ENCODE assay signal across 8 cellular contexts in the genomic region with DNA sequence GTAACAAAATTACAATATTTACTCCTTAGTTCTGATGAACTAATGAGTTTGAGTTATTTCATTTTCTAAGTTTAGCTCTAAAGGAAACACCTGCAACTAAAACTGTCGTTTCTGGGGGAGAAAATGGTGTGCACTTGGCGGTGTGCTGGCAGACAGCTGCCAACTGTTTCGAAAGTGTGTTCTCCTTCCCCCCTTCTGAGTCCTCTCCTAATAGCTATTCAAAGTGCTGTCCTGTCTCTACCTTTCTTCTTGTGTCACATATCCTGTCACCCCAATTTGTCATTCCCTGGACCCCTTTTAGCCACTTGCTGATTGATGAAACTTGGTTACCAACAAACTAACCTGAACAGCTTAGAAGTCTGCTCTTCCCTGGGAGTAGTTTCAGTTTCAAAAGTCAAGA. TPM values are rescaled to one million over a fixed set of nuclear protein-coding genes. Genes with fewer than 3 reads are reported as not detected.
DNase-seq lines count a peak whose midpoint lies in the region; ATAC-seq lines count a peak whose summit lies in the region.

No MANE protein-coding gene starts in this region.

- H3K27ac Mint-ChIP-seq in activated T-cell treated with anti-CD3 and anti-CD28 coated beads, Interleukin-2, amount 50 U/mL, for 24 hours = peak overlapping the region; percentile 82
- peak overlapping the region; percentile 93 for H3K27ac Mint-ChIP-seq in T-helper 2 cell treated with Interferon-gamma antibody and Interleukin-4, amounts not matched to agents 5 μg/mL and 100 μg/mL, for 36 hours
- peak overlapping the region; percentile 85 for H3K27ac Mint-ChIP-seq in stimulated activated memory B cell treated with anti-CD40 and anti-IgM and Interleukin-4, amounts not matched to agents 10 μg/mL and 1 μg/mL and 100 μg/mL, for 72 hours

- no peaks in the 10 kb centered on the region for H3K27me3 Mint-ChIP-seq in activated T-cell treated with anti-CD3 and anti-CD28 coated beads, Interleukin-2, amount 50 U/mL, for 24 hours
- H3K27me3 Mint-ChIP-seq in T-helper 2 cell treated with Interferon-gamma antibody and Interleukin-4, amounts not matched to agents 5 μg/mL and 100 μg/mL, for 36 hours (ENCODE audit: low read depth) = no peaks in the 10 kb centered on the region
- no peaks in the 10 kb centered on the region for H3K27me3 Mint-ChIP-seq in stimulated activated memory B cell treated with anti-CD40 and anti-IgM and Interleukin-4, amounts not matched to agents 10 μg/mL and 1 μg/mL and 100 μg/mL, for 72 hours

- H3K36me3 Mint-ChIP-seq in activated T-cell treated with anti-CD3 and anti-CD28 coated beads, Interleukin-2, amount 50 U/mL, for 24 hours (ENCODE audit: low read depth) = no peaks in the 10 kb centered on the region
- no peaks in the 10 kb centered on the region for H3K36me3 Mint-ChIP-seq in T-helper 2 cell treated with Interferon-gamma antibody and Interleukin-4, amounts not matched to agents 5 μg/mL and 100 μg/mL, for 36 hours (ENCODE audit: low read depth)
- no peaks in the 10 kb centered on the region for H3K36me3 Mint-ChIP-seq in stimulated activated memory B cell treated with anti-CD40 and anti-IgM and Interleukin-4, amounts not matched to agents 10 μg/mL and 1 μg/mL and 100 μg/mL, for 72 hours

- peak overlapping the region; percentile 76 for H3K4me3 Mint-ChIP-seq in activated T-cell treated with anti-CD3 and anti-CD28 coated beads, Interleukin-2, amount 50 U/mL, for 24 hours
- peak overlapping the region; percentile 86 for H3K4me3 Mint-ChIP-seq in T-helper 2 cell treated with Interferon-gamma antibody and Interleukin-4, amounts not matched to agents 5 μg/mL and 100 μg/mL, for 36 hours
- peak overlapping the region; percentile 78 for H3K4me3 Mint-ChIP-seq in stimulated activated memory B cell treated with anti-CD40 and anti-IgM and Interleukin-4, amounts not matched to agents 10 μg/mL and 1 μg/mL and 100 μg/mL, for 72 hours

- peak; percentile 36 for ATAC-seq in HG02973 (IDR thresholded peaks at IDR 0.05; ENCODE audit: unreplicated experiment)
- ATAC-seq in stimulated activated memory B cell treated with anti-CD40 and anti-IgM and Interleukin-4, amounts not matched to agents 10 μg/mL and 1 μg/mL and 100 μg/mL, for 72 hours = peak; percentile 58

- H3K27ac ChIP-seq in substantia nigra (ENCODE audit: low read depth, low read length, poor library complexity, severe bottlenecking) = no peak overlapping the region

- H3K9me3 Mint-ChIP-seq in activated T-cell treated with anti-CD3 and anti-CD28 coated beads, Interleukin-2, amount 50 U/mL, for 24 hours = no peaks in the 10 kb centered on the region
- H3K9me3 Mint-ChIP-seq in T-helper 2 cell treated with Interferon-gamma antibody and Interleukin-4, amounts not matched to agents 5 μg/mL and 100 μg/mL, for 36 hours = no peaks in the 10 kb centered on the region
- peaks cover under 1% of the 10 kb centered on the region for H3K9me3 Mint-ChIP-seq in stimulated activated memory B cell treated with anti-CD40 and anti-IgM and Interleukin-4, amounts not matched to agents 10 μg/mL and 1 μg/mL and 100 μg/mL, for 72 hours

- no peak for DNase-seq in activated T-cell treated with anti-CD3 and anti-CD28 coated beads, Interleukin-2, amount 50 U/mL, for 24 hours
- DNase-seq in activated T-cell treated with anti-CD3 and anti-CD28 coated beads for 4 hours = no peak
- DNase-seq in T-helper 2 cell treated with Interferon-gamma antibody and Interleukin-4, amounts not matched to agents 5 μg/mL and 100 μg/mL, for 36 hours (ENCODE audit: low spot score) = no peak
- DNase-seq in substantia nigra (lab: John Stamatoyannopoulos, UW) = no peak
- no peak for DNase-seq in NCI-H2196 treated with DMSO at 0.1 percent for 48 hours (lab: John Stamatoyannopoulos, UW; ENCODE audit: unreplicated experiment)
- no peak for DNase-seq in cerebellum (ENCODE audit: low spot score)

- peaks cover 62% of the 10 kb centered on the region for H3K4me1 Mint-ChIP-seq in activated T-cell treated with anti-CD3 and anti-CD28 coated beads, Interleukin-2, amount 50 U/mL, for 24 hours (ENCODE audit: low read depth)
- H3K4me1 Mint-ChIP-seq in T-helper 2 cell treated with Interferon-gamma antibody and Interleukin-4, amounts not matched to agents 5 μg/mL and 100 μg/mL, for 36 hours (ENCODE audit: low read depth) = peaks cover 50% of the 10 kb centered on the region
- H3K4me1 Mint-ChIP-seq in stimulated activated memory B cell treated with anti-CD40 and anti-IgM and Interleukin-4, amounts not matched to agents 10 μg/mL and 1 μg/mL and 100 μg/mL, for 72 hours = peaks cover 58% of the 10 kb centered on the region

RNA-seq across cellular contexts. Expression of a gene that starts 4.9 kb away (rescaled TPM):
- total RNA-seq in cerebellum = 38.4 TPM

RNA-seq across cellular contexts. Expression of a gene that starts 42.3 kb away (rescaled TPM):
- total RNA-seq in cerebellum = 0.45 TPM

RNA-seq across cellular contexts. Expression of a gene that starts 54.7 kb away (rescaled TPM):
- total RNA-seq in cerebellum = 39.9 TPM
